ENCODE assay signal across 20 cellular contexts in genomic region chr11:8802263-8802662, GRCh38.
"Had no signal": no experiment of that assay in that cellular context is flagged by ENCODE, and none has a peak within 500 bp of the region (broad histone marks: within the 10 kb centered on the region; RNA-seq: fewer than 3 reads in every experiment).

No MANE protein-coding gene starts in this region.

- H3K27me3 ChIP-seq: body of pancreas, testis had no signal

- H3K9me3 ChIP-seq: body of pancreas, testis had no signal

- H3K27me3 Mint-ChIP-seq: activated T-cell treated with anti-CD3 and anti-CD28 coated beads, Interleukin-2, amount 50 U/mL, for 24 hours had no signal

- H3K27ac Mint-ChIP-seq: activated CD4-positive, alpha-beta T cell treated with anti-CD3 and anti-CD28 coated beads, Interleukin-2, amount 10 ng/mL, durations not matched to agents 7 days and 5 days; activated CD8-positive, alpha-beta T cell treated with anti-CD3 and anti-CD28 coated beads, Interleukin-2, amount 10 ng/mL, durations not matched to agents 7 days and 5 days; activated naive CD8-positive, alpha-beta T cell treated with anti-CD3 and anti-CD28 coated beads, Interleukin-2, amount 10 ng/mL, durations not matched to agents 7 days and 5 days; activated T-cell treated with anti-CD3 and anti-CD28 coated beads, Interleukin-2, amount 50 U/mL, for 24 hours; activated T-helper 2 cell treated with anti-CD3 and anti-CD28 coated beads, Interferon-gamma antibody, Interleukin-2, Interleukin-4, amounts not matched to agents 10 μg/mL and 5 μg/mL and 100 μg/mL, durations not matched to agents 14 hours and 24 hours and 36 hours; effector memory CD8-positive, alpha-beta T cell; mesothelial cell of epicardium; nephron progenitor cell; T-helper 1 cell treated with Interleukin-12 subunit alpha and Interleukin-12 subunit beta and Interleukin-4 antibody, amounts not matched to agents 30 μg/mL and 1 μg/mL, for 36 hours had no signal

- H3K27ac ChIP-seq: skin epidermis had no signal

- ATAC-seq: activated CD4-positive, CD25-positive, alpha-beta regulatory T cell treated with anti-CD3 and anti-CD28 coated beads, Interleukin-2, amount 50 U/mL, for 24 hours; activated CD8-positive, alpha-beta T cell treated with anti-CD3 and anti-CD28 coated beads, Interleukin-2, amount 10 ng/mL, durations not matched to agents 7 days and 5 days; body of pancreas; effector memory CD8-positive, alpha-beta T cell; stimulated activated naive CD8-positive, alpha-beta T cell treated with anti-CD3 and anti-CD28 coated beads, Interleukin-15, amount 100 ng/mL, for 72 hours had no signal

- H3K4me3 ChIP-seq: body of pancreas, skin epidermis, testis had no signal

- H3K9me3 Mint-ChIP-seq: activated CD4-positive, alpha-beta T cell treated with anti-CD3 and anti-CD28 coated beads, Interleukin-2, amount 10 ng/mL, durations not matched to agents 7 days and 5 days; activated naive CD8-positive, alpha-beta T cell treated with anti-CD3 and anti-CD28 coated beads, Interleukin-2, amount 10 ng/mL, durations not matched to agents 7 days and 5 days; activated T-cell treated with anti-CD3 and anti-CD28 coated beads, Interleukin-2, amount 50 U/mL, for 24 hours; activated T-helper 2 cell treated with anti-CD3 and anti-CD28 coated beads, Interferon-gamma antibody, Interleukin-2, Interleukin-4, amounts not matched to agents 10 μg/mL and 5 μg/mL and 100 μg/mL, durations not matched to agents 14 hours and 24 hours and 36 hours; effector memory CD8-positive, alpha-beta T cell; mesothelial cell of epicardium; nephron progenitor cell; stimulated activated naive CD8-positive, alpha-beta T cell treated with anti-CD3 and anti-CD28 coated beads, Interleukin-15, amount 100 ng/mL, for 72 hours; T-helper 1 cell treated with Interleukin-12 subunit alpha and Interleukin-12 subunit beta and Interleukin-4 antibody, amounts not matched to agents 30 μg/mL and 1 μg/mL, for 36 hours had no signal

- H3K4me3 Mint-ChIP-seq: activated CD4-positive, alpha-beta T cell treated with anti-CD3 and anti-CD28 coated beads, Interleukin-2, amount 10 ng/mL, durations not matched to agents 7 days and 5 days; activated CD8-positive, alpha-beta T cell treated with anti-CD3 and anti-CD28 coated beads, Interleukin-2, amount 10 ng/mL, durations not matched to agents 7 days and 5 days; activated naive CD8-positive, alpha-beta T cell treated with anti-CD3 and anti-CD28 coated beads, Interleukin-2, amount 10 ng/mL, durations not matched to agents 7 days and 5 days; activated T-cell treated with anti-CD3 and anti-CD28 coated beads, Interleukin-2, amount 50 U/mL, for 24 hours; effector memory CD8-positive, alpha-beta T cell; mesothelial cell of epicardium; nephron progenitor cell; stimulated activated naive CD8-positive, alpha-beta T cell treated with anti-CD3 and anti-CD28 coated beads, Interleukin-15, amount 100 ng/mL, for 72 hours; T-helper 1 cell treated with Interleukin-12 subunit alpha and Interleukin-12 subunit beta and Interleukin-4 antibody, amounts not matched to agents 30 μg/mL and 1 μg/mL, for 36 hours had no signal

- H3K4me1 Mint-ChIP-seq: activated CD4-positive, alpha-beta T cell treated with anti-CD3 and anti-CD28 coated beads, Interleukin-2, amount 10 ng/mL, durations not matched to agents 7 days and 5 days; activated naive CD8-positive, alpha-beta T cell treated with anti-CD3 and anti-CD28 coated beads, Interleukin-2, amount 10 ng/mL, durations not matched to agents 7 days and 5 days; stimulated activated naive CD8-positive, alpha-beta T cell treated with anti-CD3 and anti-CD28 coated beads, Interleukin-15, amount 100 ng/mL, for 72 hours had no signal

- DNase-seq: activated CD4-positive, alpha-beta T cell treated with anti-CD3 and anti-CD28 coated beads, Interleukin-2, amount 10 ng/mL, durations not matched to agents 7 days and 5 days; activated CD8-positive, alpha-beta T cell treated with anti-CD3 and anti-CD28 coated beads, Interleukin-2, amount 10 ng/mL, durations not matched to agents 7 days and 5 days; activated naive CD4-positive, alpha-beta T cell treated with Interleukin-2 at 50 U/mL for 16 hours; activated naive CD8-positive, alpha-beta T cell treated with anti-CD3 and anti-CD28 coated beads, Interleukin-2, amount 10 ng/mL, durations not matched to agents 7 days and 5 days; activated T-cell treated with anti-CD3 and anti-CD28 coated beads, Interleukin-2, amount 50 U/mL, for 24 hours; body of pancreas; effector memory CD8-positive, alpha-beta T cell; foreskin melanocyte; head of caudate nucleus; kidney glomerular epithelial cell; nephron progenitor cell; retina; stimulated activated CD4-positive, alpha-beta T cell treated with anti-CD3 and anti-CD28 coated beads, Interleukin-4, amount 100 ng/mL, for 1 hour; stimulated activated naive CD8-positive, alpha-beta T cell treated with anti-CD3 and anti-CD28 coated beads, Interleukin-15, amount 100 ng/mL, for 72 hours; testis had no signal
